In genomic region chrX:15956684-15957083, GRCh38 we compare ENCODE assay signal across 15 cellular contexts.
DNase-seq lines count a peak whose midpoint lies in the region; ATAC-seq and TF ChIP-seq lines count a peak whose summit lies in the region.
"Had no signal": no experiment of that assay in that cellular context is flagged by ENCODE, and none has a peak within 500 bp of the region (broad histone marks: within the 10 kb centered on the region; RNA-seq: fewer than 3 reads in every experiment).

No MANE protein-coding gene starts in this region.

- H3K36me3 Mint-ChIP-seq in WTC11: peaks cover 10% of the 10 kb centered on the region; the same call in 1 of the 2 replicates
- H3K36me3 Mint-ChIP-seq in glutamatergic neuron (ENCODE audit: unreplicated experiment): no peaks in the 10 kb centered on the region
- no peaks in the 10 kb centered on the region for H3K36me3 Mint-ChIP-seq in Caco-2 (ENCODE audit: insufficient read depth, unreplicated experiment)
- no peaks in the 10 kb centered on the region for H3K36me3 Mint-ChIP-seq in activated CD4-positive, alpha-beta memory T cell treated with anti-CD3 and anti-CD28 coated beads, Interleukin-2, amount 10 ng/mL, durations not matched to agents 7 days and 5 days (ENCODE audit: low read depth)
- H3K36me3 Mint-ChIP-seq: activated naive CD8-positive, alpha-beta T cell treated with anti-CD3 and anti-CD28 coated beads, Interleukin-2, amount 10 ng/mL, durations not matched to agents 7 days and 5 days; CD8-positive, alpha-beta T cell had no signal

- 8% methylated on average over 9 of the region's 9 CpGs for WGBS in smooth muscle cell (ENCODE audit: low lambda C conversion rate)

- H3K36me3 ChIP-seq in smooth muscle cell (ENCODE audit: low read depth) (no peaks in the 10 kb centered on the region), Caco-2 (ENCODE audit: control insufficient read depth, insufficient read depth, low read length) (no peaks in the 10 kb centered on the region)

- intact Hi-C loops in Caco-2 (cut with micrococcal nuclease; ENCODE audit: unreplicated experiment): no loop called here

- CTCF ChIA-PET in WTC11 (lab: Charles Lee): interaction anchor here (1.5 kb wide), 1 partner anchor 26 kb away, joined by 3 read pairs; no protein-coding TSS in a partner anchor
- CTCF ChIA-PET in Caco-2 (lab: Charles Lee): no interaction called here
- CTCF ChIA-PET in activated CD4-positive, alpha-beta memory T cell treated with anti-CD3 and anti-CD28 coated beads, Interleukin-2, amount 10 ng/mL, durations not matched to agents 7 days and 5 days (lab: Charles Lee): no interaction called here

- peak overlapping the region; percentile 64 for H2AFZ ChIP-seq in smooth muscle cell (ENCODE audit: low read depth)

- H3K4me1 ChIP-seq in smooth muscle cell (ENCODE audit: low read depth) (peaks cover 26% of the 10 kb centered on the region), Caco-2 (no peaks in the 10 kb centered on the region)
- H3K4me1 ChIP-seq: testis had no signal

- peak overlapping the region; percentile 82 for H3K27ac ChIP-seq in smooth muscle cell (ENCODE audit: low read depth)
- H3K27ac ChIP-seq: 22Rv1, testis had no signal

- DNase-seq in DMS53 (lab: John Stamatoyannopoulos, UW) (peak; percentile 1), DMS53 treated with DMSO at 0.1 percent for 48 hours (lab: John Stamatoyannopoulos, UW; ENCODE audit: unreplicated experiment) (no peak), WTC11 (ENCODE audit: low spot score) (no peak), glutamatergic neuron (no peak), smooth muscle cell (lab: John Stamatoyannopoulos, UW; ENCODE audit: unreplicated experiment) (no peak), mucosa of gallbladder (ENCODE audit: low spot score) (no peak), Caco-2 (no peak)
- no peak for DNase-seq in activated CD4-positive, alpha-beta memory T cell treated with anti-CD3 and anti-CD28 coated beads, Interleukin-2, amount 10 ng/mL, durations not matched to agents 7 days and 5 days
- DNase-seq: activated CD8-positive, alpha-beta memory T cell treated with anti-CD3 and anti-CD28 coated beads, Interleukin-2, amount 50 U/mL, for 4 hours; activated naive CD8-positive, alpha-beta T cell treated with anti-CD3 and anti-CD28 coated beads, Interleukin-2, amount 10 ng/mL, durations not matched to agents 7 days and 5 days; CD8-positive, alpha-beta T cell; effector CD4-positive, alpha-beta T cell; testis had no signal

- H3K9me3 ChIP-seq in smooth muscle cell (replicated peaks; ENCODE audit: low read depth) (no peaks in the 10 kb centered on the region), Caco-2 (no peaks in the 10 kb centered on the region)
- H3K9me3 ChIP-seq: testis had no signal

- no peak overlapping the region for H3K9ac ChIP-seq in smooth muscle cell (ENCODE audit: low read depth)

- TF ChIP-seq CTCF in WTC11 (IDR thresholded peaks at IDR 0.05): no peak
- TF ChIP-seq CTCF in glutamatergic neuron (IDR thresholded peaks at IDR 0.05; ENCODE audit: partially characterized antibody, unreplicated experiment): no peak
- TF ChIP-seq CTCF in smooth muscle cell (IDR thresholded peaks at IDR 0.05; ENCODE audit: borderline replicate concordance, insufficient read depth, poor library complexity, severe bottlenecking): no peak
- TF ChIP-seq CTCF in Caco-2 (IDR thresholded peaks at IDR 0.05; ENCODE audit: insufficient read depth in 1 of 2, low read depth in 1 of 2, low read length in 1 of 2, severe bottlenecking in 1 of 2, unreplicated experiment in 1 of 2): no peak

- no peaks in the 10 kb centered on the region for H3F3A ChIP-seq in smooth muscle cell (ENCODE audit: low read depth)

- H4K20me1 ChIP-seq in smooth muscle cell (ENCODE audit: low read depth): no peaks in the 10 kb centered on the region

- H3K27ac Mint-ChIP-seq in WTC11 (peak overlapping the region; percentile 93), glutamatergic neuron (ENCODE audit: unreplicated experiment) (peak overlapping the region; percentile 14), Caco-2 (ENCODE audit: unreplicated experiment) (no peak overlapping the region)
- no peak overlapping the region for H3K27ac Mint-ChIP-seq in activated CD4-positive, alpha-beta memory T cell treated with anti-CD3 and anti-CD28 coated beads, Interleukin-2, amount 10 ng/mL, durations not matched to agents 7 days and 5 days
- H3K27ac Mint-ChIP-seq: activated naive CD8-positive, alpha-beta T cell treated with anti-CD3 and anti-CD28 coated beads, Interleukin-2, amount 10 ng/mL, durations not matched to agents 7 days and 5 days; CD8-positive, alpha-beta T cell had no signal

- H3K27me3 ChIP-seq in smooth muscle cell (ENCODE audit: low read depth) (no peaks in the 10 kb centered on the region), Caco-2 (replicated peaks; ENCODE audit: control insufficient read depth, insufficient read depth, low read length) (no peaks in the 10 kb centered on the region)
- H3K27me3 ChIP-seq: testis had no signal

- BruUV-seq in Caco-2 (replicated peaks; lab: Mats Ljungman, UMichigan): no TSS peak

- peak; percentile 77 for ATAC-seq in WTC11
- ATAC-seq: CD8-positive, alpha-beta T cell; Right ventricle myocardium inferior had no signal

- H3K79me2 ChIP-seq in smooth muscle cell (ENCODE audit: low read depth): no peaks in the 10 kb centered on the region

- H3K4me3 ChIP-seq in smooth muscle cell: peak overlapping the region; percentile 6
- no peak overlapping the region for H3K4me3 ChIP-seq in Caco-2 (ENCODE audit: low read depth, low read length)
- H3K4me3 ChIP-seq: testis had no signal

- H3K4me1 Mint-ChIP-seq in WTC11 (peaks cover 24% of the 10 kb centered on the region), glutamatergic neuron (ENCODE audit: low read depth, unreplicated experiment) (no peaks in the 10 kb centered on the region), Caco-2 (ENCODE audit: low read depth, unreplicated experiment) (no peaks in the 10 kb centered on the region)
- H3K4me1 Mint-ChIP-seq in activated CD4-positive, alpha-beta memory T cell treated with anti-CD3 and anti-CD28 coated beads, Interleukin-2, amount 10 ng/mL, durations not matched to agents 7 days and 5 days: no peaks in the 10 kb centered on the region
- H3K4me1 Mint-ChIP-seq: activated naive CD8-positive, alpha-beta T cell treated with anti-CD3 and anti-CD28 coated beads, Interleukin-2, amount 10 ng/mL, durations not matched to agents 7 days and 5 days had no signal

- POLR2A ChIA-PET in WTC11 (lab: Charles Lee): no interaction called here
- POLR2A ChIA-PET in Caco-2 (lab: Charles Lee): no interaction called here
- POLR2A ChIA-PET in activated CD4-positive, alpha-beta memory T cell treated with anti-CD3 and anti-CD28 coated beads, Interleukin-2, amount 10 ng/mL, durations not matched to agents 7 days and 5 days (lab: Charles Lee): no interaction called here

- peak overlapping the region; percentile 77 for H3K4me2 ChIP-seq in smooth muscle cell

- H3K27me3 Mint-ChIP-seq in WTC11 (ENCODE audit: low read depth) (no peaks in the 10 kb centered on the region), glutamatergic neuron (ENCODE audit: unreplicated experiment) (no peaks in the 10 kb centered on the region), Caco-2 (ENCODE audit: insufficient read depth, unreplicated experiment) (peaks cover 2% of the 10 kb centered on the region)
- H3K27me3 Mint-ChIP-seq in activated CD4-positive, alpha-beta memory T cell treated with anti-CD3 and anti-CD28 coated beads, Interleukin-2, amount 10 ng/mL, durations not matched to agents 7 days and 5 days: no peaks in the 10 kb centered on the region

- peaks cover 14% of the 10 kb centered on the region for H3K9me3 Mint-ChIP-seq in WTC11
- H3K9me3 Mint-ChIP-seq in glutamatergic neuron (ENCODE audit: unreplicated experiment): no peaks in the 10 kb centered on the region
- H3K9me3 Mint-ChIP-seq in Caco-2 (ENCODE audit: unreplicated experiment): no peaks in the 10 kb centered on the region
- H3K9me3 Mint-ChIP-seq in activated CD4-positive, alpha-beta memory T cell treated with anti-CD3 and anti-CD28 coated beads, Interleukin-2, amount 10 ng/mL, durations not matched to agents 7 days and 5 days: no peaks in the 10 kb centered on the region
- H3K9me3 Mint-ChIP-seq: activated naive CD8-positive, alpha-beta T cell treated with anti-CD3 and anti-CD28 coated beads, Interleukin-2, amount 10 ng/mL, durations not matched to agents 7 days and 5 days; CD8-positive, alpha-beta T cell had no signal

- H3K4me3 Mint-ChIP-seq in WTC11: no peak overlapping the region
- H3K4me3 Mint-ChIP-seq in glutamatergic neuron (ENCODE audit: unreplicated experiment): no peak overlapping the region
- no peak overlapping the region for H3K4me3 Mint-ChIP-seq in Caco-2 (ENCODE audit: unreplicated experiment)
- no peak overlapping the region for H3K4me3 Mint-ChIP-seq in activated CD4-positive, alpha-beta memory T cell treated with anti-CD3 and anti-CD28 coated beads, Interleukin-2, amount 10 ng/mL, durations not matched to agents 7 days and 5 days
- H3K4me3 Mint-ChIP-seq: activated naive CD8-positive, alpha-beta T cell treated with anti-CD3 and anti-CD28 coated beads, Interleukin-2, amount 10 ng/mL, durations not matched to agents 7 days and 5 days; CD8-positive, alpha-beta T cell had no signal

TF ChIP-seq in WTC11, 78 proteins besides CTCF, POLR2A, EP300 and RAD21:
- TF ChIP-seq ZNF317 (CRISPR knock-in tag; IDR thresholded peaks at IDR 0.05; ENCODE audit: borderline replicate concordance, low read depth) (no peak), SMAD3 (CRISPR knock-in tag; IDR thresholded peaks at IDR 0.05; ENCODE audit: borderline replicate concordance) (no peak), PRRX2 (CRISPR knock-in tag; IDR thresholded peaks at IDR 0.05) (no peak), GABPB1 (CRISPR knock-in tag; IDR thresholded peaks at IDR 0.05) (no peak)

Comparison
In these comparisons a context has a peak if more than half of its experiments do, and no peak if none do; other contexts are left out.
1. H3K27ac Mint-ChIP-seq: peak in WTC11 (single experiment) and glutamatergic neuron (single experiment); none in Caco-2 (single experiment) and activated CD4-positive, alpha-beta memory T cell treated with anti-CD3 and anti-CD28 coated beads, Interleukin-2, amount 10 ng/mL, durations not matched to agents 7 days and 5 days (single experiment).